In genomic region chr16:50021509-50021908, GRCh38 we compare ENCODE assay signal across 12 cellular contexts. TPM values are rescaled to one million over a fixed set of nuclear protein-coding genes. Genes with fewer than 3 reads are reported as not detected.
DNase-seq lines count a peak whose midpoint lies in the region; ATAC-seq and TF ChIP-seq lines count a peak whose summit lies in the region.
"Had no signal": no experiment of that assay in that cellular context is flagged by ENCODE, and none has a peak within 500 bp of the region (broad histone marks: within the 10 kb centered on the region; RNA-seq: fewer than 3 reads in every experiment).

No MANE protein-coding gene starts in this region.

- DNase-seq in NOMO-1 (lab: John Stamatoyannopoulos, UW; ENCODE audit: unreplicated experiment in 2 of 2), result peak; percentile 32 to 43
- no peak for DNase-seq in NOMO-1 treated with dmso at 0.1 percent for 144 hours (lab: John Stamatoyannopoulos, UW; ENCODE audit: unreplicated experiment)
- peak; percentile 10 for DNase-seq in HuH-7 (ENCODE audit: low spot score)
- peak; percentile 59 for DNase-seq in WERI-Rb-1
- DNase-seq in neural progenitor cell (ENCODE audit: low spot score), result peak; percentile 78
- no peak for DNase-seq in T-cell
- no peak for DNase-seq in stimulated activated naive CD4-positive, alpha-beta T cell treated with Interleukin-2 at 50 U/mL for 16 hours (lab: John Stamatoyannopoulos, UW)
- DNase-seq in hippocampal formation (lab: John Stamatoyannopoulos, UW), result no peak
- DNase-seq: cerebellar nuclear complex, NCI-H187 had no signal

- H3K27me3 Mint-ChIP-seq in neural progenitor cell (ENCODE audit: insufficient read depth, low read depth) (no peaks in the 10 kb centered on the region), T-cell (no peaks in the 10 kb centered on the region)
- H3K27me3 Mint-ChIP-seq: stimulated activated naive CD8-positive, alpha-beta T cell treated with anti-CD3 and anti-CD28 coated beads, Interleukin-15, amount 100 ng/mL, for 72 hours had no signal

- H3K4me1 Mint-ChIP-seq in neural progenitor cell (peaks cover 21% of the 10 kb centered on the region), T-cell (peaks cover 13 to 20% (median 17%) of the 10 kb centered on the region in 3 donors)

- no peak overlapping the region for H3K27ac ChIP-seq in WERI-Rb-1
- no peak overlapping the region for H3K27ac ChIP-seq in neural progenitor cell
- H3K27ac ChIP-seq: SJSA1 had no signal

- no peaks in the 10 kb centered on the region for H3K27me3 ChIP-seq in WERI-Rb-1 (ENCODE audit: insufficient read depth, low read depth, severe bottlenecking)
- no peaks in the 10 kb centered on the region for H3K27me3 ChIP-seq in neural progenitor cell
- H3K27me3 ChIP-seq: SJSA1 had no signal

- no peak overlapping the region for H3K9ac ChIP-seq in neural progenitor cell

- peaks cover 17% of the 10 kb centered on the region for H3K4me1 ChIP-seq in neural progenitor cell
- H3K4me1 ChIP-seq: SJSA1 had no signal

- peak overlapping the region; percentile 14 for H2AFZ ChIP-seq in neural progenitor cell (replicated peaks)

- H4K20me1 ChIP-seq in neural progenitor cell (ENCODE audit: low read depth), result peaks cover 12% of the 10 kb centered on the region

- H3K9me3 Mint-ChIP-seq in neural progenitor cell (no peaks in the 10 kb centered on the region), T-cell (no peaks in the 10 kb centered on the region)
- H3K9me3 Mint-ChIP-seq: stimulated activated naive CD8-positive, alpha-beta T cell treated with anti-CD3 and anti-CD28 coated beads, Interleukin-15, amount 100 ng/mL, for 72 hours had no signal

- H3K36me3 ChIP-seq in WERI-Rb-1 (no peaks in the 10 kb centered on the region), neural progenitor cell (no peaks in the 10 kb centered on the region)
- H3K36me3 ChIP-seq: SJSA1 had no signal

- no peak for ATAC-seq in T-cell (replicated peaks in 1 of 4)
- ATAC-seq: stimulated activated naive CD8-positive, alpha-beta T cell treated with anti-CD3 and anti-CD28 coated beads, Interleukin-15, amount 100 ng/mL, for 72 hours had no signal

- TF ChIP-seq CTCF in WERI-Rb-1 (IDR thresholded peaks at IDR 0.05; ENCODE audit: low read depth, low read length) (peak; percentile 63), neural progenitor cell (IDR thresholded peaks at IDR 0.05) (peak; percentile 44)

- H3K4me3 Mint-ChIP-seq in neural progenitor cell (no peak overlapping the region), T-cell (no peak overlapping the region)
- H3K4me3 Mint-ChIP-seq: stimulated activated naive CD8-positive, alpha-beta T cell treated with anti-CD3 and anti-CD28 coated beads, Interleukin-15, amount 100 ng/mL, for 72 hours had no signal

- peak overlapping the region; percentile 62 for H3K4me2 ChIP-seq in neural progenitor cell

- CTCF ChIA-PET in T-cell (lab: Charles Lee), result interaction anchor here (0.5 to 1.2 kb wide), 3 partner anchors 61 to 189 kb away, joined by 3 read pairs; no protein-coding TSS in a partner anchor

- H3F3A ChIP-seq in neural progenitor cell (ENCODE audit: low read depth), result peaks cover 8% of the 10 kb centered on the region

- H3K79me2 ChIP-seq in neural progenitor cell (ENCODE audit: low read depth), result peaks cover 14% of the 10 kb centered on the region

- H3K9me3 ChIP-seq in WERI-Rb-1 (ENCODE audit: severe bottlenecking), result no peaks in the 10 kb centered on the region
- H3K9me3 ChIP-seq in neural progenitor cell (ENCODE audit: low read depth), result no peaks in the 10 kb centered on the region
- H3K9me3 ChIP-seq: SJSA1 had no signal

- H3K27ac Mint-ChIP-seq in neural progenitor cell (no peak overlapping the region), T-cell (no peak overlapping the region)
- H3K27ac Mint-ChIP-seq: stimulated activated naive CD8-positive, alpha-beta T cell treated with anti-CD3 and anti-CD28 coated beads, Interleukin-15, amount 100 ng/mL, for 72 hours had no signal

- H3K4me3 ChIP-seq in WERI-Rb-1 (ENCODE audit: low read depth, low read length) (no peak overlapping the region), neural progenitor cell (no peak overlapping the region)
- H3K4me3 ChIP-seq: SJSA1 had no signal

- POLR2A ChIA-PET in T-cell (lab: Charles Lee), result no interaction called here

- H3K36me3 Mint-ChIP-seq in neural progenitor cell, result no peaks in the 10 kb centered on the region
- H3K36me3 Mint-ChIP-seq in T-cell, result no peaks in the 10 kb centered on the region

RNA-seq across cellular contexts. Expression of gene CNEP1R1, which starts 3.5 kb away (rescaled TPM):
- total RNA-seq in neural progenitor cell (ENCODE audit: low replicate concordance), result 37.9 and 52.7 TPM in 2 replicates
- total RNA-seq in T-cell, result 10 to 100 TPM; 26.7 to 32.9 (median 27.5) TPM

RNA-seq across cellular contexts. Expression of gene HEATR3, which starts 44.3 kb away (rescaled TPM):
- total RNA-seq in neural progenitor cell (ENCODE audit: low replicate concordance), result 23.9 and 26.7 TPM in 2 replicates
- 10 to 100 TPM; 17.0 to 28.4 (median 24.6) TPM for total RNA-seq in T-cell

Comparison
In these comparisons a context has a peak if more than half of its experiments do, and no peak if none do; other contexts are left out.
1. DNase-seq: peak in NOMO-1 (2 of 2), HuH-7 (single experiment), WERI-Rb-1 (single experiment) and neural progenitor cell (single experiment); none in NOMO-1 treated with dmso at 0.1 percent for 144 hours (single experiment), T-cell (0 of 34), stimulated activated naive CD4-positive, alpha-beta T cell treated with Interleukin-2 at 50 U/mL for 16 hours (single experiment) and hippocampal formation (0 of 2).